ENCODE assay signal across 22 cellular contexts in the genomic region with DNA sequence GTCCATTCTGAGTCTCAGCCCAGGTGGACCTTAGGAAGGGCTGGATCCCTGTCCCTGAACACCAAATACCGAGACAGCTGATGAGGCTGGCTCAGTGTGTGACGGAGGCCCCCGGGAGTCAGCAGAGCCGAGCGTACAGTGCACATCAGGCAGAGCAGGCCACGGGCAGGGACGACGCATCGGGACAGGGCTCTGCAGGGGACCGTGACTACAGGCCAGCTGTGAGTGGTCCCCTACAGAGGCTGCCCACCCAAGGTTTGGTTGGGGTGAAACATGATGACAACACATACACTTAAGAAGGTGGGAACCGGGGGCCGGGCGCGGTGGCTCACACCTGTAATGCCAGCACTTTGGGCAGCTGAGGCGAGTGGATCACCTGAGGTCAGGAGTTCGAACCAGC. TPM values are rescaled to one million over a fixed set of nuclear protein-coding genes. Genes with fewer than 3 reads are reported as not detected.
"Had no signal": no experiment of that assay in that cellular context is flagged by ENCODE, and none has a peak within 500 bp of the region (broad histone marks: within the 10 kb centered on the region; RNA-seq: fewer than 3 reads in every experiment).

No MANE protein-coding gene starts in this region.

- H3K4me3 ChIP-seq: cardiac muscle cell, MG63, SK-N-MC had no signal

- ATAC-seq: PC-3, T-cell had no signal

- H3K27me3 ChIP-seq: brain microvascular endothelial cell, cardiac muscle cell, MG63 had no signal

- H3K9me3 ChIP-seq: MG63 had no signal

- H3K27ac ChIP-seq: brain microvascular endothelial cell, cardiac muscle cell had no signal

- DNase-seq: activated B cell treated with CpG ODN at 0.5 μM for 24 hours; activated CD4-positive, alpha-beta memory T cell treated with anti-CD3 and anti-CD28 coated beads, Interleukin-2, amount 10 ng/mL, durations not matched to agents 7 days and 5 days; activated CD4-positive, alpha-beta T cell treated with anti-CD3 and anti-CD28 coated beads for 1 hour; activated CD4-positive, alpha-beta T cell treated with anti-CD3 and anti-CD28 coated beads, Interleukin-2, amount 10 ng/mL, durations not matched to agents 24 days and 14 days; activated gamma-delta T cell; activated naive CD4-positive, alpha-beta T cell treated with anti-CD3 and anti-CD28 coated beads for 36 hours; activated naive CD8-positive, alpha-beta T cell treated with anti-CD3 and anti-CD28 coated beads for 36 hours; brain microvascular endothelial cell; cerebellar nuclear complex; MG63; MV-4-11; NCI-H1092 treated with DMSO at 0.1 percent for 48 hours; NCI-H1436; NCI-H187; NCI-H2081; NCI-H510A treated with DMSO at 0.1 percent for 48 hours; PC-3; T-cell; T-helper 2 cell; T1000 had no signal

RNA-seq across cellular contexts. Expression of gene PDE6G, which starts 16.6 kb away (rescaled TPM):
- total RNA-seq: PC-3 had no signal
